11 cellular contexts compared by ENCODE assay signal in the genomic region with DNA sequence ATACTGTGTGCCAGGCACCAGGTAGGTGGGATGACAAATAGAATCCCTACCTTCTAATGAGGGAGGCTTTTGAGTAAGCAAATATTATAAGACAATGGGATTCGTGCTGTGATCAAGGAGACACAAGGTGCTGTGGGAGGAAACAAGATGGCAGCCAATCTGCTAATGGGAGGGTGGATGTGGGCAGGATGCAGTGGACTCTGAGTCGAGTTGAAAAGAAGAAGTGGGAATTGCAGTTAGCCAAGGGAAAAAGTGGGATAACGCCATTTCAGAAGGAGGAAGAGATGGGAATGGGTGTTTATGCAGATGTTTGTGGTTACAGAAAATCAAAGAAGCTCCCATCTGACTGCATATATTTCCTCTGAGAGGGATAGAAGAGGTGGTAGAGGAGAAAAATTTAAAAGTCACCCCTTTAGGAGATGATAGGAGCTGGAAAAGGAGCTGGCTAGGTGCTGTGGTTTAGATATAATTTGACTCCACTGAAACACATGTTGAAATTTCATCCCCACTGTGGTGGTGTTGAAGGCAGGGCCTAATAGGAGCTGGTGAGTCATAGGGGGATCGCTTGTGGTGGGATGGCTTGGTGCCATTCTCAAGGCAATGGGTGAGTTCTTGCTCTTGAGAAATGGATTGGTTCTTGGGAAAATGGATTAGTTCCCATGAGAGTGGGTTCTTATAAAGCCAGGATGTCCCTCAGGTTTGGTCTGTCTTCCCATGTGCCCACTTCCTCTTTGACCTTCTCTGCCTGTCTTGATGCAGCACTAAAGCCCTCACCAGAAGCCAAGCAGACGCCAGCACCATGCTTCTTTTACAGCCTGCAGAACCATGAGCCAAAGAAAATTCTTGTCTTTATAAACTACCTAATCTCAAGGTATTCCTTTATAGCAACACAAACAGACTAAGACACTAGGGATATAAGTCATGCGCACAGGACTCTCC. TPM values are rescaled to one million over a fixed set of nuclear protein-coding genes. Genes with fewer than 3 reads are reported as not detected.
DNase-seq lines count a peak whose midpoint lies in the region; ATAC-seq and TF ChIP-seq lines count a peak whose summit lies in the region.
"Had no signal": no experiment of that assay in that cellular context is flagged by ENCODE, and none has a peak within 500 bp of the region (broad histone marks: within the 10 kb centered on the region; RNA-seq: fewer than 3 reads in every experiment).

No MANE protein-coding gene starts in this region.

- no CpG with 5 or more reads among the region's 6 CpGs for WGBS in neuronal stem cell (ENCODE audit: extremely low coverage in 2 of 2, insufficient read length in 2 of 2, insufficient replicate concordance in 1 of 2), 2 donors
- 87% methylated on average over 6 of the region's 6 CpGs for WGBS in prostate gland

- H3K9me3 ChIP-seq in A673 (ENCODE audit: low read depth, low read length, poor library complexity, severe bottlenecking) (no peaks in the 10 kb centered on the region), neuronal stem cell (replicated peaks in 1 of 2; ENCODE audit: control insufficient read depth in 2 of 2, insufficient read depth in 1 of 2, low read depth in 1 of 2, low read length in 2 of 2) (no peaks in the 10 kb centered on the region), prostate gland (no peaks in the 10 kb centered on the region)
- H3K9me3 ChIP-seq: SJSA1 had no signal

- CTCF ChIA-PET in A673 (lab: Charles Lee), result no interaction called here

- H3K36me3 ChIP-seq in A673 (ENCODE audit: insufficient read depth, low read length, poor library complexity, severe bottlenecking), result no peaks in the 10 kb centered on the region
- H3K36me3 ChIP-seq in neuronal stem cell (replicated peaks in 1 of 2; ENCODE audit: control insufficient read depth in 2 of 2, insufficient read depth in 2 of 2, low read length in 2 of 2), result no peaks in the 10 kb centered on the region
- no peaks in the 10 kb centered on the region for H3K36me3 ChIP-seq in prostate gland
- H3K36me3 ChIP-seq: SJSA1 had no signal

- H3K27me3 ChIP-seq in A673 (replicated peaks; ENCODE audit: insufficient read depth, low read depth, low read length, poor library complexity), result no peaks in the 10 kb centered on the region
- no peaks in the 10 kb centered on the region for H3K27me3 ChIP-seq in neuronal stem cell (ENCODE audit: control insufficient read depth in 3 of 3, insufficient read depth in 3 of 3, low read depth in 1 of 3, low read length in 3 of 3)
- no peaks in the 10 kb centered on the region for H3K27me3 ChIP-seq in prostate gland (replicated peaks; ENCODE audit: insufficient read depth)
- H3K27me3 ChIP-seq: SJSA1 had no signal

- TF ChIP-seq POLR2A in prostate gland (IDR thresholded peaks at IDR 0.05), result no peak

- H3K9ac ChIP-seq in neuronal stem cell (ENCODE audit: low read depth, low read length, poor library complexity), result no peak overlapping the region

- no peak overlapping the region for H2AFZ ChIP-seq in neuronal stem cell (ENCODE audit: low read length)

- no peak for TF ChIP-seq CTCF in A673 (conservative IDR thresholded peaks at IDR 0.05; ENCODE audit: low read depth, low read length)
- no peak for TF ChIP-seq CTCF in prostate gland (IDR thresholded peaks at IDR 0.05)

- H4K8ac ChIP-seq in neuronal stem cell (ENCODE audit: low read depth, low read length), result no peak overlapping the region

- H2BK120ac ChIP-seq in neuronal stem cell (ENCODE audit: low read depth, low read length), result no peak overlapping the region

- H3K23ac ChIP-seq in neuronal stem cell (ENCODE audit: low read depth, low read length, poor library complexity), result no peak overlapping the region

- no peak overlapping the region for H2BK15ac ChIP-seq in neuronal stem cell (ENCODE audit: low read length)

- H2BK12ac ChIP-seq in neuronal stem cell (ENCODE audit: low read length), result no peak overlapping the region

- no peak overlapping the region for H4K91ac ChIP-seq in neuronal stem cell (ENCODE audit: low read depth, low read length, poor library complexity)

- no TSS peak for BruUV-seq in A673 (replicated peaks; lab: Mats Ljungman, UMichigan)

- H2BK5ac ChIP-seq in neuronal stem cell (ENCODE audit: low read length), result no peak overlapping the region

- no peak overlapping the region for H3K14ac ChIP-seq in neuronal stem cell (ENCODE audit: low read length)

- H2AK5ac ChIP-seq in neuronal stem cell (ENCODE audit: low read depth, low read length), result no peak overlapping the region

- POLR2A ChIA-PET in A673 (lab: Charles Lee; ENCODE audit: low non-redundant PET), result no interaction called here

- no peaks in the 10 kb centered on the region for H3K4me1 ChIP-seq in A673 (ENCODE audit: insufficient read depth, low read length, poor library complexity, severe bottlenecking)
- peaks cover 0 to 2% of the 10 kb centered on the region in 2 donors for H3K4me1 ChIP-seq in neuronal stem cell (ENCODE audit: control insufficient read depth in 2 of 2, insufficient read depth in 1 of 2, low read depth in 1 of 2, low read length in 2 of 2)
- H3K4me1 ChIP-seq in prostate gland (replicated peaks), result no peaks in the 10 kb centered on the region
- H3K4me1 ChIP-seq: SJSA1 had no signal

- DNase-seq in A673 (ENCODE audit: low spot score) (peak; percentile 76), SIG-M5 treated with dmso at 0.1 percent for 504 hours (lab: John Stamatoyannopoulos, UW; ENCODE audit: unreplicated experiment) (peak; percentile 47), iPS-NIHi11 (ENCODE audit: low spot score) (no peak), neuronal stem cell (ENCODE audit: low spot score) (no peak), prostate gland (ENCODE audit: low spot score) (no peak)

- H3K18ac ChIP-seq in neuronal stem cell (ENCODE audit: low read length), result no peak overlapping the region

- H3K4me2 ChIP-seq in neuronal stem cell (ENCODE audit: insufficient read depth, low read length, poor library complexity, severe bottlenecking), result no peak overlapping the region

- intact Hi-C loops in A673 (cut with micrococcal nuclease; ENCODE audit: unreplicated experiment) (no loop called here), prostate gland (cut with DNase I) (no loop called here)

- no peaks in the 10 kb centered on the region for H3K79me1 ChIP-seq in neuronal stem cell (ENCODE audit: low read depth, low read length)

- peak; percentile 50 for ATAC-seq in GM19438 (IDR thresholded peaks at IDR 0.05; ENCODE audit: low read depth, unreplicated experiment)
- peak; percentile 36 for ATAC-seq in HG03342 (IDR thresholded peaks at IDR 0.05; ENCODE audit: unreplicated experiment)
- no peak for ATAC-seq in GM19467 (IDR thresholded peaks at IDR 0.05; ENCODE audit: unreplicated experiment)
- ATAC-seq: K562 had no signal

- no peak overlapping the region for H3K4me3 ChIP-seq in A673 (ENCODE audit: low read depth, low read length, poor library complexity, severe bottlenecking)
- no peak overlapping the region for H3K4me3 ChIP-seq in neuronal stem cell (ENCODE audit: low read length in 2 of 2)
- no peak overlapping the region for H3K4me3 ChIP-seq in prostate gland
- H3K4me3 ChIP-seq: K562, SJSA1 had no signal

- no peak overlapping the region for H3K4ac ChIP-seq in neuronal stem cell (ENCODE audit: low read length)

- no peak overlapping the region for H3K27ac ChIP-seq in A673 (ENCODE audit: low read depth, low read length, poor library complexity, severe bottlenecking)
- no peak overlapping the region for H3K27ac ChIP-seq in neuronal stem cell (replicated peaks; ENCODE audit: low read length)
- no peak overlapping the region for H3K27ac ChIP-seq in prostate gland
- H3K27ac ChIP-seq: C4-2B, SJSA1 had no signal

RNA-seq across cellular contexts. Expression of a gene that starts 30.0 kb away (rescaled TPM):
- total RNA-seq in A673 (2021) (not detected in 2 replicates), prostate gland (1 to 10 TPM in 1 of 2 donors, under 1 TPM in 1; 0.74 to 1.5 TPM)
- not detected for polyA plus RNA-seq in neuronal stem cell (2013, experiment 1 of 2)
- polyA plus RNA-seq in neuronal stem cell (2013, experiment 2 of 2), result not detected
- total RNA-seq: SJSA1 had no signal
- polyA plus RNA-seq: K562 had no signal

Comparison
In these comparisons a context has a peak if more than half of its experiments do, and no peak if none do; other contexts are left out.
1. DNase-seq: peak in A673 (single experiment) and SIG-M5 treated with dmso at 0.1 percent for 504 hours (single experiment); none in iPS-NIHi11 (single experiment), neuronal stem cell (single experiment) and prostate gland (single experiment).